In genomic region chr18:79692886-79693285, GRCh38 we compare ENCODE assay signal across 15 cellular contexts. TPM values are rescaled to one million over a fixed set of nuclear protein-coding genes. Genes with fewer than 3 reads are reported as not detected.
A peak's percentile ranks its signal among the peaks of the same experiment; 100 is the strongest.
DNase-seq lines count a peak whose midpoint lies in the region; ATAC-seq and TF ChIP-seq lines count a peak whose summit lies in the region.
"Had no signal": no experiment of that assay in that cellular context is flagged by ENCODE, and none has a peak within 500 bp of the region (broad histone marks: within the 10 kb centered on the region; RNA-seq: fewer than 3 reads in every experiment).

No MANE protein-coding gene starts in this region.

- DNase-seq in CD14-positive monocyte (ENCODE audit: low spot score) = no peak
- DNase-seq in COLO668 (lab: John Stamatoyannopoulos, UW; ENCODE audit: unreplicated experiment) = peak; percentile 20
- no peak for DNase-seq in stimulated activated naive CD4-positive, alpha-beta T cell (lab: John Stamatoyannopoulos, UW)
- no peak for DNase-seq in HUDEP-2 (lab: John Stamatoyannopoulos, UW; ENCODE audit: unreplicated experiment in 76 of 76)
- no peak for DNase-seq in NCI-H1694 (lab: John Stamatoyannopoulos, UW)
- DNase-seq: activated CD8-positive, alpha-beta T cell treated with anti-CD3 and anti-CD28 coated beads, Interleukin-2, amount 10 ng/mL, durations not matched to agents 7 days and 5 days; brain microvascular endothelial cell; colonic mucosa; kidney glomerular epithelial cell; MM.1S; NCI-H1436 treated with DMSO at 0.1 percent for 48 hours had no signal

- TF ChIP-seq CTCF in CD14-positive monocyte (IDR thresholded peaks at IDR 0.05) (no peak), neutrophil (IDR thresholded peaks at IDR 0.05) (no peak)

- peaks cover 1% of the 10 kb centered on the region for H3K4me1 Mint-ChIP-seq in CD14-positive monocyte
- H3K4me1 Mint-ChIP-seq in dendritic cell treated with granulocyte-macrophage colony-stimulating factor and Interleukin-4, amounts not matched to agents 40 ng/mL and 50 ng/mL, for 4 days (ENCODE audit: low read depth) = peaks cover 21% of the 10 kb centered on the region

- no peak for ATAC-seq in HG02938 (IDR thresholded peaks at IDR 0.05; ENCODE audit: unreplicated experiment)
- ATAC-seq: activated CD8-positive, alpha-beta T cell treated with anti-CD3 and anti-CD28 coated beads, Interleukin-2, amount 10 ng/mL, durations not matched to agents 7 days and 5 days had no signal

- intact Hi-C loops in CD14-positive monocyte (cut with micrococcal nuclease) = no loop called here
- intact Hi-C loops in dendritic cell treated with granulocyte-macrophage colony-stimulating factor and Interleukin-4, amounts not matched to agents 40 ng/mL and 50 ng/mL, for 4 days (cut with micrococcal nuclease) = no loop called here

- H3K9me3 ChIP-seq in neutrophil = no peaks in the 10 kb centered on the region
- H3K9me3 ChIP-seq: colonic mucosa, thoracic aorta had no signal

- no peaks in the 10 kb centered on the region for H3K27me3 ChIP-seq in neutrophil
- H3K27me3 ChIP-seq: brain microvascular endothelial cell, colonic mucosa had no signal

- no peak overlapping the region for H3K4me3 ChIP-seq in neutrophil (ENCODE audit: low read depth in 1 of 2, low read length in 1 of 2)
- H3K4me3 ChIP-seq: colonic mucosa, thoracic aorta had no signal

- H3K27ac Mint-ChIP-seq in CD14-positive monocyte = peak overlapping the region in 4 of 7 donors; percentile 32 to 71 (median 50)
- H3K27ac Mint-ChIP-seq in dendritic cell treated with granulocyte-macrophage colony-stimulating factor and Interleukin-4, amounts not matched to agents 40 ng/mL and 50 ng/mL, for 4 days = peak overlapping the region; percentile 3
- H3K27ac Mint-ChIP-seq: activated CD8-positive, alpha-beta T cell treated with anti-CD3 and anti-CD28 coated beads, Interleukin-2, amount 10 ng/mL, durations not matched to agents 7 days and 5 days had no signal

- peaks cover 35% of the 10 kb centered on the region for H3K36me3 ChIP-seq in neutrophil

- H3K27ac ChIP-seq in neutrophil = peak overlapping the region; percentile 23
- H3K27ac ChIP-seq: brain microvascular endothelial cell, colonic mucosa, thoracic aorta had no signal

- H3K4me1 ChIP-seq in neutrophil (ENCODE audit: control insufficient read depth in 1 of 2, insufficient read depth in 1 of 2, low read depth in 1 of 2, low read length in 1 of 2) = no peaks in the 10 kb centered on the region
- H3K4me1 ChIP-seq: colonic mucosa had no signal

- peaks cover 0 to 2% (median 0%) of the 10 kb centered on the region in 7 donors for H3K9me3 Mint-ChIP-seq in CD14-positive monocyte
- H3K9me3 Mint-ChIP-seq in dendritic cell treated with granulocyte-macrophage colony-stimulating factor and Interleukin-4, amounts not matched to agents 40 ng/mL and 50 ng/mL, for 4 days = no peaks in the 10 kb centered on the region

- H3K4me3 Mint-ChIP-seq in CD14-positive monocyte = no peak overlapping the region
- no peak overlapping the region for H3K4me3 Mint-ChIP-seq in dendritic cell treated with granulocyte-macrophage colony-stimulating factor and Interleukin-4, amounts not matched to agents 40 ng/mL and 50 ng/mL, for 4 days
- H3K4me3 Mint-ChIP-seq: activated CD8-positive, alpha-beta T cell treated with anti-CD3 and anti-CD28 coated beads, Interleukin-2, amount 10 ng/mL, durations not matched to agents 7 days and 5 days had no signal

- peaks cover 37 to 56% of the 10 kb centered on the region in 2 donors for H3K36me3 Mint-ChIP-seq in CD14-positive monocyte
- peaks cover 62% of the 10 kb centered on the region for H3K36me3 Mint-ChIP-seq in dendritic cell treated with granulocyte-macrophage colony-stimulating factor and Interleukin-4, amounts not matched to agents 40 ng/mL and 50 ng/mL, for 4 days (ENCODE audit: low read depth)

- H3K27me3 Mint-ChIP-seq in CD14-positive monocyte (ENCODE audit: low read depth in 3 of 3) = peaks cover 0 to 3% (median 0%) of the 10 kb centered on the region in 3 donors
- no peaks in the 10 kb centered on the region for H3K27me3 Mint-ChIP-seq in dendritic cell treated with granulocyte-macrophage colony-stimulating factor and Interleukin-4, amounts not matched to agents 40 ng/mL and 50 ng/mL, for 4 days

RNA-seq across cellular contexts. Expression of gene CTDP1, which starts 13.3 kb away (rescaled TPM):
- polyA plus RNA-seq in CD14-positive monocyte = 1 to 10 TPM; 9.1 TPM
